Comparison of ENCODE assay signal across 18 cellular contexts in the genomic region with DNA sequence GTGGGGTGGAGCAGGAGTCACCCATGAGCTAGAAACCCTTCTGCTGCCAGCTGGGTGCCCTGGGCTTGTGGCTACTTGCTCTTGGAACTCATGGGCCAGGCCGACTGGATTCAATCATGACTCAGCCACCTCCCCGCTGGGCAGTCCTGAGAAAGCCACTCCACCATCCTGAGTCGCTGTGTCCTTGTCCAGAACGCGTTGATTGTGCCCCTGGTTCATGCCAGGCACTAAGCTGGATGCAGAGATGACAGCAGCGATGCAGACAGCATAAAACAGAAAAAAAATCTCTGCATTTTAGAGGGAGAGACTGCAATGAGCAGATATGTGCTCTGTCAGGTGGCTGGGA. TPM values are rescaled to one million over a fixed set of nuclear protein-coding genes. Genes with fewer than 3 reads are reported as not detected.
A peak's percentile ranks its signal among the peaks of the same experiment; 100 is the strongest.
DNase-seq lines count a peak whose midpoint lies in the region; ATAC-seq and TF ChIP-seq lines count a peak whose summit lies in the region.
"Had no signal": no experiment of that assay in that cellular context is flagged by ENCODE, and none has a peak within 500 bp of the region (broad histone marks: within the 10 kb centered on the region; RNA-seq: fewer than 3 reads in every experiment).

No MANE protein-coding gene starts in this region.

- WGBS in esophagus squamous epithelium, 2 donors, result 13% methylated on average over 1 of the region's 6 CpGs; no CpG with 5 or more reads in 1 of the 2 donors
- WGBS in hepatocyte (ENCODE audit: low lambda C conversion rate, missing lambda C conversion rate), result 97% methylated on average over 6 of the region's 6 CpGs

- no peaks in the 10 kb centered on the region for H3K9me2 ChIP-seq in hepatocyte (replicated peaks; ENCODE audit: insufficient read depth)

- H3K27ac ChIP-seq in esophagus squamous epithelium (peak overlapping the region; percentile 5 to 81 (median 60)), hepatocyte (no peak overlapping the region)
- H3K27ac ChIP-seq: 22Rv1, tibial artery had no signal

- ATAC-seq in activated naive CD4-positive, alpha-beta T cell treated with anti-CD3 and anti-CD28 coated beads, Interleukin-2, amount 50 U/mL, for 72 hours, result no peak
- no peak for ATAC-seq in effector memory CD8-positive, alpha-beta T cell (replicated peaks)
- ATAC-seq: activated CD4-positive, alpha-beta T cell treated with anti-CD3 and anti-CD28 coated beads for 36 hours; natural killer cell had no signal

- peaks cover 6% of the 10 kb centered on the region for H3K27me3 Mint-ChIP-seq in activated naive CD4-positive, alpha-beta T cell treated with anti-CD3 and anti-CD28 coated beads, Interleukin-2, amount 50 U/mL, for 24 hours
- peaks cover 41 to 52% of the 10 kb centered on the region in 2 donors for H3K27me3 Mint-ChIP-seq in effector memory CD8-positive, alpha-beta T cell

- H2AFZ ChIP-seq in hepatocyte, result no peak overlapping the region

- H3K4me3 ChIP-seq in esophagus squamous epithelium (no peak overlapping the region), hepatocyte (no peak overlapping the region)
- H3K4me3 ChIP-seq: tibial artery had no signal

- no peak overlapping the region for H3K4me2 ChIP-seq in hepatocyte

- H4K20me1 ChIP-seq in hepatocyte (ENCODE audit: insufficient read depth, poor library complexity, severe bottlenecking), result no peaks in the 10 kb centered on the region

- TF ChIP-seq CTCF in esophagus squamous epithelium (IDR thresholded peaks at IDR 0.05) (no peak), hepatocyte (IDR thresholded peaks at IDR 0.05; ENCODE audit: poor library complexity) (no peak)

- H3K36me3 Mint-ChIP-seq in activated naive CD4-positive, alpha-beta T cell treated with anti-CD3 and anti-CD28 coated beads, Interleukin-2, amount 50 U/mL, for 24 hours, result no peaks in the 10 kb centered on the region
- no peaks in the 10 kb centered on the region for H3K36me3 Mint-ChIP-seq in activated naive CD4-positive, alpha-beta T cell treated with anti-CD3 and anti-CD28 coated beads, Interleukin-2, amount 50 U/mL, for 72 hours
- H3K36me3 Mint-ChIP-seq in effector memory CD8-positive, alpha-beta T cell (ENCODE audit: insufficient read depth), result peaks cover 8% of the 10 kb centered on the region
- H3K36me3 Mint-ChIP-seq: CD4-positive, CD25-positive, alpha-beta regulatory T cell; natural killer cell had no signal

- H3K27me3 ChIP-seq in esophagus squamous epithelium (peaks cover 0 to 76% (median 0%) of the 10 kb centered on the region in 4 donors), hepatocyte (no peaks in the 10 kb centered on the region)

- H3K4me3 Mint-ChIP-seq in activated naive CD4-positive, alpha-beta T cell treated with anti-CD3 and anti-CD28 coated beads, Interleukin-2, amount 50 U/mL, for 24 hours, result no peak overlapping the region
- H3K4me3 Mint-ChIP-seq in effector memory CD8-positive, alpha-beta T cell, result no peak overlapping the region
- H3K4me3 Mint-ChIP-seq: activated CD4-positive, alpha-beta T cell treated with anti-CD3 and anti-CD28 coated beads for 36 hours; CD4-positive, CD25-positive, alpha-beta regulatory T cell; natural killer cell had no signal

- H3K36me3 ChIP-seq in esophagus squamous epithelium (peaks cover 0 to under 1% (median 0%) of the 10 kb centered on the region in 3 donors), hepatocyte (replicated peaks; ENCODE audit: insufficient read depth, low read depth) (no peaks in the 10 kb centered on the region)
- H3K36me3 ChIP-seq: tibial artery had no signal

- H3K4me1 Mint-ChIP-seq in activated naive CD4-positive, alpha-beta T cell treated with anti-CD3 and anti-CD28 coated beads, Interleukin-2, amount 50 U/mL, for 24 hours, result peaks cover 36% of the 10 kb centered on the region
- H3K4me1 Mint-ChIP-seq in effector memory CD8-positive, alpha-beta T cell (ENCODE audit: low read depth in 2 of 2), result peaks cover 14 to 23% of the 10 kb centered on the region in 2 donors

- no peaks in the 10 kb centered on the region for H3K9me3 Mint-ChIP-seq in activated naive CD4-positive, alpha-beta T cell treated with anti-CD3 and anti-CD28 coated beads, Interleukin-2, amount 50 U/mL, for 24 hours
- H3K9me3 Mint-ChIP-seq in activated naive CD4-positive, alpha-beta T cell treated with anti-CD3 and anti-CD28 coated beads, Interleukin-2, amount 50 U/mL, for 72 hours, result no peaks in the 10 kb centered on the region
- no peaks in the 10 kb centered on the region for H3K9me3 Mint-ChIP-seq in effector memory CD8-positive, alpha-beta T cell
- H3K9me3 Mint-ChIP-seq: CD4-positive, CD25-positive, alpha-beta regulatory T cell; natural killer cell had no signal

- H3K9me3 ChIP-seq in esophagus squamous epithelium (no peaks in the 10 kb centered on the region), hepatocyte (ENCODE audit: low read depth) (no peaks in the 10 kb centered on the region)
- H3K9me3 ChIP-seq: tibial artery had no signal

- intact Hi-C loops in esophagus squamous epithelium (cut with DNase I), result no loop called here

- H3K4me1 ChIP-seq in esophagus squamous epithelium (peaks cover 8 to 62% (median 30%) of the 10 kb centered on the region in 3 donors), hepatocyte (ENCODE audit: insufficient read depth) (peaks cover 18% of the 10 kb centered on the region)

- peak overlapping the region; percentile 47 for H3K27ac Mint-ChIP-seq in activated naive CD4-positive, alpha-beta T cell treated with anti-CD3 and anti-CD28 coated beads, Interleukin-2, amount 50 U/mL, for 24 hours
- no peak overlapping the region for H3K27ac Mint-ChIP-seq in activated naive CD4-positive, alpha-beta T cell treated with anti-CD3 and anti-CD28 coated beads, Interleukin-2, amount 50 U/mL, for 72 hours
- no peak overlapping the region for H3K27ac Mint-ChIP-seq in effector memory CD8-positive, alpha-beta T cell
- H3K27ac Mint-ChIP-seq: activated CD4-positive, alpha-beta T cell treated with anti-CD3 and anti-CD28 coated beads for 36 hours; natural killer cell had no signal

- H3K79me2 ChIP-seq in hepatocyte, result no peaks in the 10 kb centered on the region

- no peak for DNase-seq in activated naive CD4-positive, alpha-beta T cell treated with anti-CD3 and anti-CD28 coated beads, Interleukin-2, amount 50 U/mL, for 72 hours (ENCODE audit: low spot score in 2 of 2)
- peak; percentile 77 for DNase-seq in RPMI7951 (ENCODE audit: low read depth)
- DNase-seq in esophagus squamous epithelium (lab: John Stamatoyannopoulos, UW), result no peak
- DNase-seq in Ammon's horn (ENCODE audit: low spot score), result no peak
- DNase-seq in hepatocyte (ENCODE audit: low spot score), result no peak
- no peak for DNase-seq in effector memory CD8-positive, alpha-beta T cell
- no peak for DNase-seq in nucleus accumbens (lab: John Stamatoyannopoulos, UW)
- DNase-seq: activated CD4-positive, alpha-beta T cell treated with anti-CD3 and anti-CD28 coated beads for 36 hours; anterior cingulate cortex; CD4-positive, CD25-positive, alpha-beta regulatory T cell; DMS53; natural killer cell; NCI-H446; stimulated activated CD4-positive, alpha-beta T cell treated with anti-CD3 and anti-CD28 coated beads, Interleukin-12 subunit alpha, Interleukin-12 subunit beta, amount 100 ng/mL, for 4 hours; tibial artery had no signal

- TF ChIP-seq POLR2A in esophagus squamous epithelium (IDR thresholded peaks at IDR 0.05), result no peak

RNA-seq across cellular contexts. Expression of a gene that starts 10.6 kb away (rescaled TPM):
- not detected for total RNA-seq in activated naive CD4-positive, alpha-beta T cell treated with anti-CD3 and anti-CD28 coated beads, Interleukin-2, amount 50 U/mL, for 72 hours
- 1.9 and 2.4 TPM in 2 replicates for total RNA-seq in RPMI7951 (2014; rRNA removed; shearing (Covaris generic))
- total RNA-seq in esophagus squamous epithelium (100 to 1,000 TPM in 2 of 4 donors, 10 to 100 TPM in 2; 45.3 to 121 (median 75.1) TPM), hepatocyte (not detected in 2 replicates)
- polyA plus RNA-seq in hepatocyte, result 0.51 TPM in 1 of 2 replicates, not detected in the other
- total RNA-seq: activated CD4-positive, alpha-beta T cell treated with anti-CD3 and anti-CD28 coated beads for 36 hours; CD4-positive, CD25-positive, alpha-beta regulatory T cell; natural killer cell; pulmonary artery endothelial cell had no signal
- polyA plus RNA-seq: CD4-positive, CD25-positive, alpha-beta regulatory T cell had no signal

RNA-seq across cellular contexts. Expression of a gene that starts 33.4 kb away (rescaled TPM):
- not detected for total RNA-seq in activated naive CD4-positive, alpha-beta T cell treated with anti-CD3 and anti-CD28 coated beads, Interleukin-2, amount 50 U/mL, for 72 hours
- total RNA-seq in RPMI7951 (2014; rRNA removed; shearing (Covaris generic)), result 44.9 and 48.8 TPM in 2 replicates
- total RNA-seq in esophagus squamous epithelium, result 1 to 10 TPM in 3 of 4 donors, under 1 TPM in 1; 0.64 to 9.9 (median 2.3) TPM
- total RNA-seq in hepatocyte, result not detected in 2 replicates
- not detected in 2 replicates for polyA plus RNA-seq in hepatocyte
- total RNA-seq: activated CD4-positive, alpha-beta T cell treated with anti-CD3 and anti-CD28 coated beads for 36 hours; CD4-positive, CD25-positive, alpha-beta regulatory T cell; natural killer cell; pulmonary artery endothelial cell had no signal
- polyA plus RNA-seq: CD4-positive, CD25-positive, alpha-beta regulatory T cell had no signal

Comparison
In these comparisons a context has a peak if more than half of its experiments do, and no peak if none do; other contexts are left out.
1. RNA of a gene that starts 10.6 kb away (total RNA-seq): 45.3 to 121 TPM in esophagus squamous epithelium; 1.9 to 2.4 TPM in RPMI7951, not detected in activated naive CD4-positive, alpha-beta T cell treated with anti-CD3 and anti-CD28 coated beads, Interleukin-2, amount 50 U/mL, for 72 hours and not detected in hepatocyte; every median in the first group is over 10 times any median in the second.